In genomic region chr17:79796570-79797491, GRCh38 we compare ENCODE assay signal across 1 cellular context.
A peak's percentile ranks its signal among the peaks of the same experiment; 100 is the strongest.
TF ChIP-seq lines count a peak whose summit lies in the region.

CBX8 (minus strand) TSS chr17:79797077; CDS start chr17:79796998, 79 bp downstream.

TF ChIP-seq in HepG2, 621 proteins besides CTCF, POLR2A, EP300 and RAD21 (continued from another document and continues in another):
- peak; percentile 56 for TF ChIP-seq IKZF5 (CRISPR knock-in tag; IDR thresholded peaks at IDR 0.05)
- no peak for TF ChIP-seq PLRG1 (conservative IDR thresholded peaks at IDR 0.05)
- peak; percentile 34 for TF ChIP-seq HNRNPLL (IDR thresholded peaks at IDR 0.05; ENCODE audit: low read depth, low read length, poor library complexity, severe bottlenecking)
- no peak; the same call in 1 of the 2 replicates for TF ChIP-seq ZNF639 (CRISPR knock-in tag; conservative IDR thresholded peaks at IDR 0.05)
- peak; percentile 24 for TF ChIP-seq PHF5A (CRISPR knock-in tag; IDR thresholded peaks at IDR 0.05; ENCODE audit: low read depth, unreplicated experiment)
- TF ChIP-seq MYPOP (CRISPR knock-in tag; IDR thresholded peaks at IDR 0.05), result no peak
- TF ChIP-seq KAT8 (CRISPR knock-in tag; IDR thresholded peaks at IDR 0.05), result peak; percentile 75
- peak; percentile 13; the same call in 1 of the 2 replicates for TF ChIP-seq ZNF333 (CRISPR knock-in tag; IDR thresholded peaks at IDR 0.05; ENCODE audit: borderline replicate concordance)
- peak; percentile 80 for TF ChIP-seq ASH2L (IDR thresholded peaks at IDR 0.05; ENCODE audit: insufficient read length, low read depth, low read length)
- no peak for TF ChIP-seq TCF7 (IDR thresholded peaks at IDR 0.05; ENCODE audit: low read depth)
- TF ChIP-seq GMEB1 (CRISPR knock-in tag; IDR thresholded peaks at IDR 0.05; ENCODE audit: borderline replicate concordance), result peak; percentile 91
- TF ChIP-seq MEF2D (CRISPR knock-in tag; IDR thresholded peaks at IDR 0.05), result peak; percentile 31; the same call in 1 of the 2 replicates
- no peak for TF ChIP-seq ZNF646 (CRISPR knock-in tag; IDR thresholded peaks at IDR 0.05)
- TF ChIP-seq ZNF160 (CRISPR knock-in tag; IDR thresholded peaks at IDR 0.05), result peak; percentile 66
- TF ChIP-seq PRDM4 (CRISPR knock-in tag; IDR thresholded peaks at IDR 0.05; ENCODE audit: borderline replicate concordance), result no peak
- no peak for TF ChIP-seq ZNF576 (CRISPR knock-in tag; IDR thresholded peaks at IDR 0.05)
- TF ChIP-seq ZNF235 (CRISPR knock-in tag; IDR thresholded peaks at IDR 0.05; ENCODE audit: borderline replicate concordance), result no peak; the same call in 1 of the 2 replicates
- TF ChIP-seq E2F1 (CRISPR knock-in tag; IDR thresholded peaks at IDR 0.05), result peak; percentile 54
- no peak for TF ChIP-seq MLXIP (CRISPR knock-in tag; IDR thresholded peaks at IDR 0.05; ENCODE audit: borderline replicate concordance)
- TF ChIP-seq HNRNPK (IDR thresholded peaks at IDR 0.05; ENCODE audit: low read depth, low read length, poor library complexity, severe bottlenecking), result peak; percentile 63
- TF ChIP-seq ZNF562 (CRISPR knock-in tag; IDR thresholded peaks at IDR 0.05; ENCODE audit: borderline replicate concordance), result no peak
- TF ChIP-seq HNRNPUL1 (IDR thresholded peaks at IDR 0.05; ENCODE audit: low read depth, low read length), result peak; percentile 26; the same call in 1 of the 2 replicates
- peak; percentile 60 for TF ChIP-seq ZNF563 (CRISPR knock-in tag; IDR thresholded peaks at IDR 0.05)
- no peak; the same call in 1 of the 2 replicates for TF ChIP-seq ISL2 (CRISPR knock-in tag; IDR thresholded peaks at IDR 0.05)
- TF ChIP-seq MLX (CRISPR knock-in tag; IDR thresholded peaks at IDR 0.05), result no peak; the same call in 1 of the 2 replicates
- peak; percentile 90 for TF ChIP-seq NFYC (CRISPR knock-in tag; IDR thresholded peaks at IDR 0.05)
- no peak for TF ChIP-seq ZNF784 (CRISPR knock-in tag; IDR thresholded peaks at IDR 0.05; ENCODE audit: borderline replicate concordance)
- 0 out of 2 replicates have a peak, but pooled peaks have one; percentile 61 for TF ChIP-seq ZNF776 (CRISPR knock-in tag; IDR thresholded peaks at IDR 0.05)
- peak; percentile 58; the same call in 1 of the 2 replicates for TF ChIP-seq ZNF709 (CRISPR knock-in tag; IDR thresholded peaks at IDR 0.05)
- no peak for TF ChIP-seq ZNF510 (CRISPR knock-in tag; IDR thresholded peaks at IDR 0.05; ENCODE audit: low read depth)
- no peak for TF ChIP-seq ZNF383 (CRISPR knock-in tag; IDR thresholded peaks at IDR 0.05; ENCODE audit: borderline replicate concordance)
